8 cellular contexts compared by ENCODE assay signal in the genomic region with DNA sequence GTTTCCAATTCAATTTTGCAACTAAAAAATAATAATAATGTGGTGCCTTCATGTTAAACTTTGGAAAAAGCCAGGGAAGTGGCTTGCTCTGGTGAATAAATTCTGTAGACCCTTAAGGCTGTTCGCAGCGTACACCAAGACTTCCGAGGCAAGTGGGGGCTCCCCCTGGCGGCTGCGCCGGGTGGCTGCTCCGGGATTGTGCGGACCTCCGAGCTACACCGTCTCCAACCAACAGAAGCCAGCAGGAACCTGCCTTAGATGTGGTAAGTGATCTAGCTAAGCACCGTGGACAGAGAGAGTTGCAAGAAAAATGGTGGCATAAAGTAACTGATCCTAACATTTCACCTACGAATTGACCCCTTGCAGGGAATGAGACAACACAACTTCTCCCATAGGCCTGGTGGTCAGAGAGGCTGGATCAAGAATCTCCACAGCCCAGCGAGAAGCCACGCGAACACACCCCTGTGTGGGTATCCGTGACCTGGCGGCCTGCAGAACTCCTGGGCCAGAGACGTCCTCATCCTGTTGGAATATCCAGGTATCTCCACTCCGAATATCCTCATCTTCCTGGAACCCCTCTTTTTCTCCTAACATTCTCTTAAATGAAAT.
A peak's percentile ranks its signal among the peaks of the same experiment; 100 is the strongest.
DNase-seq lines count a peak whose midpoint lies in the region; ATAC-seq and TF ChIP-seq lines count a peak whose summit lies in the region.

No MANE protein-coding gene starts in this region.

- H3K9me3 ChIP-seq in DND-41 (ENCODE audit: insufficient read depth, low read length, severe bottlenecking) (peaks cover 29% of the 10 kb centered on the region), endodermal cell (ENCODE audit: control insufficient read depth, low read length) (peaks cover 41% of the 10 kb centered on the region)

- H3K9me3 Mint-ChIP-seq in endodermal cell, result peaks cover 39% of the 10 kb centered on the region

- no peaks in the 10 kb centered on the region for H4K20me1 ChIP-seq in DND-41 (ENCODE audit: insufficient read depth, low read length)

- H3K9ac ChIP-seq in DND-41 (ENCODE audit: low read depth, low read length) (no peak overlapping the region), endodermal cell (ENCODE audit: extremely low read depth, low read length, poor library complexity, severe bottlenecking) (no peak overlapping the region)

- peak; percentile 18 for TF ChIP-seq CTCF in DND-41 (IDR thresholded peaks at IDR 0.05; ENCODE audit: borderline replicate concordance, extremely low read depth, low read length, poor library complexity, severe bottlenecking)
- peak; percentile 99 for TF ChIP-seq CTCF in endodermal cell (conservative IDR thresholded peaks at IDR 0.05)

- H3K4me1 ChIP-seq in DND-41 (ENCODE audit: insufficient read depth, low read length) (no peaks in the 10 kb centered on the region), endodermal cell (ENCODE audit: control insufficient read depth, insufficient read depth, low read length) (no peaks in the 10 kb centered on the region)

- H3K27me3 ChIP-seq in DND-41 (ENCODE audit: insufficient read depth, low read length, poor library complexity) (no peaks in the 10 kb centered on the region), endodermal cell (ENCODE audit: control insufficient read depth, insufficient read depth, low read length, poor library complexity, severe bottlenecking) (no peaks in the 10 kb centered on the region)

- H3K4me2 ChIP-seq in DND-41 (ENCODE audit: insufficient read depth, low read length), result no peak overlapping the region

- DNase-seq in DND-41 (peak; percentile 46), LoVo (ENCODE audit: low spot score) (peak; percentile 61), endodermal cell (peak; percentile 97), mesenteric fat pad (ENCODE audit: low spot score) (peak; percentile 92)
- DNase-seq in activated CD4-positive, alpha-beta T cell treated with anti-CD3 and anti-CD28 coated beads, Interleukin-2, amount 50 U/mL, for 4 hours, result peak; percentile 34 to 44
- peak; percentile 40 for DNase-seq in stimulated activated CD8-positive, alpha-beta memory T cell treated with anti-CD3 and anti-CD28 coated beads, Interleukin-15, amount 100 ng/mL, for 24 hours (ENCODE audit: low read depth)

- 13 to 33% methylated on average over 8 to 19 of the region's 19 CpGs for WGBS in endodermal cell (ENCODE audit: insufficient coverage in 1 of 2, insufficient read length in 1 of 2), 2 experiments

- H3K27ac ChIP-seq in DND-41 (ENCODE audit: low read length), result no peak overlapping the region
- no peak overlapping the region for H3K27ac ChIP-seq in endodermal cell (ENCODE audit: low read depth, low read length)

- H3K4me3 ChIP-seq in DND-41 (ENCODE audit: low read depth in 1 of 2, low read length in 2 of 2) (no peak overlapping the region), endodermal cell (ENCODE audit: low read length) (peak overlapping the region; percentile 71)

- peaks cover 8% of the 10 kb centered on the region for H3K4me1 Mint-ChIP-seq in endodermal cell

- no peak overlapping the region for H2AFZ ChIP-seq in DND-41 (ENCODE audit: low read depth, low read length)

- H3K79me2 ChIP-seq in DND-41 (ENCODE audit: insufficient read depth, low read length), result no peaks in the 10 kb centered on the region

- H3K4me3 Mint-ChIP-seq in endodermal cell, result peak overlapping the region; percentile 74

- peak overlapping the region; percentile 75 for H3K27ac Mint-ChIP-seq in endodermal cell

- no peaks in the 10 kb centered on the region for H3K36me3 ChIP-seq in DND-41 (ENCODE audit: insufficient read depth, low read length)
- no peaks in the 10 kb centered on the region for H3K36me3 ChIP-seq in endodermal cell (ENCODE audit: control insufficient read depth, insufficient read depth, low read length)

- peaks cover 5% of the 10 kb centered on the region for H3K36me3 Mint-ChIP-seq in endodermal cell (ENCODE audit: low read depth)

- ATAC-seq in DND-41 (ENCODE audit: insufficient read depth, low read depth), result peak; percentile 67; the same call in 2 of the 3 replicates
- ATAC-seq in GM21576 (IDR thresholded peaks at IDR 0.05; ENCODE audit: unreplicated experiment), result peak; percentile 78
- ATAC-seq in HG03571 (IDR thresholded peaks at IDR 0.05; ENCODE audit: unreplicated experiment), result no peak

- H3K27me3 Mint-ChIP-seq in endodermal cell (ENCODE audit: insufficient read depth), result peaks cover 39% of the 10 kb centered on the region

Comparison
In these comparisons a context has a peak if more than half of its experiments do, and no peak if none do; other contexts are left out.
1. DNase-seq: peak in every context shown above with its lines; median percentile 97 in endodermal cell; 92 in mesenteric fat pad; 61 in LoVo; 46 in DND-41; 40 in stimulated activated CD8-positive, alpha-beta memory T cell treated with anti-CD3 and anti-CD28 coated beads, Interleukin-15, amount 100 ng/mL, for 24 hours; 39 in activated CD4-positive, alpha-beta T cell treated with anti-CD3 and anti-CD28 coated beads, Interleukin-2, amount 50 U/mL, for 4 hours.